ENCODE assay signal across 9 cellular contexts in the genomic region with DNA sequence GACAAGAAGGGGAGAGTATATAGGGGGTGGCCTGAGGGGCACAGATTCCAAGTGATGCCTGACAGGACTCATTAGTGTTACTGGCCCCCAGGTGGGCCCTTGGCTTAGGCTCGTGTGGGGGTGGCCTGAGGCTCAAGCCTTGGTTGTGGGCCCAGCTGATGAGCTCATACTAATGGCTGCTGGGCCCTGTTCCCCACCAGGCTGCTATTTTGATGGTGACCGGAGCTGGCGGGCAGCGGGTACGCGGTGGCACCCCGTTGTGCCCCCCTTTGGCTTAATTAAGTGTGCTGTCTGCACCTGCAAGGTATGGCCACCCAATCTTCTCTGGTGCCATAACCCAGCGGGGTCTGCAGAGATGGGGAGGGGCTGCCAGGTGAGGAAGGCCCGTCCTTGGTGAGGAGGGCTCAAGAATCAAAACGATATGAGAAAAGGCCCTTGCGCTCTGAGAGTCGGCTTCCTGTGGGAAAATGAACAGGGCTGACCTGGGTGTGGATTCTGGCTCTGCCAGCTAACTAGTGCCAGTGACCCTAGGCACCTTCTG. TPM values are rescaled to one million over a fixed set of nuclear protein-coding genes. Genes with fewer than 3 reads are reported as not detected.
"Had no signal": no experiment of that assay in that cellular context is flagged by ENCODE, and none has a peak within 500 bp of the region (broad histone marks: within the 10 kb centered on the region; RNA-seq: fewer than 3 reads in every experiment).

No MANE protein-coding gene starts in this region.

- H3K4me1 Mint-ChIP-seq: IgD-negative memory B cell had no signal

- ATAC-seq: HCT116, HepG2 had no signal

- H3K9me3 Mint-ChIP-seq: GM23338, HFFc6, IgD-negative memory B cell had no signal

- DNase-seq: HFFc6, KBM-7 had no signal

- H2AFZ ChIP-seq: GM23338 had no signal

- H3K36me3 ChIP-seq: HAP-1 had no signal

- H3K4me1 ChIP-seq: HAP-1 had no signal

- H3K4me3 Mint-ChIP-seq: GM23338, HFFc6, IgD-negative memory B cell had no signal

- H3K27ac Mint-ChIP-seq: GM23338, HFFc6, IgD-negative memory B cell had no signal

- H3K27ac ChIP-seq: HL-60 had no signal

- H3K9me3 ChIP-seq: HAP-1 had no signal

- H3K4me3 ChIP-seq: HAP-1 had no signal

RNA-seq across cellular contexts. Expression of gene THPO, which starts 9.2 kb away (rescaled TPM):
- total RNA-seq: HFFc6, HT1080 had no signal
